1 cellular context compared by ENCODE assay signal in genomic region chr5:158435161-158435616, GRCh38.
TF ChIP-seq lines count a peak whose summit lies in the region.

No MANE protein-coding gene starts in this region.

TF ChIP-seq in GM12878, 131 proteins besides CTCF, POLR2A, EP300 and RAD21 (continued from another document and continues in another):
- TF ChIP-seq ZBTB11 (CRISPR knock-in tag; IDR thresholded peaks at IDR 0.05) (no peak), KAT2A (conservative IDR thresholded peaks at IDR 0.05; ENCODE audit: control insufficient read depth, low read depth, low read length) (no peak), ZBTB4 (CRISPR knock-in tag; IDR thresholded peaks at IDR 0.05) (no peak), CHD1 (IDR thresholded peaks at IDR 0.05; ENCODE audit: low read depth, low read length) (no peak), RB1 (IDR thresholded peaks at IDR 0.05; ENCODE audit: borderline replicate concordance) (no peak), MYB (IDR thresholded peaks at IDR 0.05; ENCODE audit: borderline replicate concordance, low read depth, low read length) (no peak), BRCA1 (IDR thresholded peaks at IDR 0.05; ENCODE audit: low read depth, low read length) (no peak), BHLHE40 (IDR thresholded peaks at IDR 0.05; ENCODE audit: borderline replicate concordance in 1 of 2, low read depth in 2 of 2, low read length in 1 of 2) (peak in 1 of 2 experiments; percentile 27; a peak in 1 of 4 replicates), IKZF1 (conservative IDR thresholded peaks at IDR 0.05) (peak; percentile 65), ETV6 (conservative IDR thresholded peaks at IDR 0.05 in 1 of 2, IDR thresholded peaks at IDR 0.05 in 1 of 2; ENCODE audit: borderline replicate concordance in 1 of 2, low read depth in 1 of 2) (no peak), RBBP5 (conservative IDR thresholded peaks at IDR 0.05) (no peak), ZNF207 (IDR thresholded peaks at IDR 0.05; ENCODE audit: borderline replicate concordance) (no peak), MEF2B (IDR thresholded peaks at IDR 0.05; ENCODE audit: partially characterized antibody, poor library complexity, severe bottlenecking) (no peak), SRF (IDR thresholded peaks at IDR 0.05; ENCODE audit: low read depth in 2 of 2, low read length in 2 of 2) (no peak), STAT1 (conservative IDR thresholded peaks at IDR 0.05) (no peak), SIN3A (IDR thresholded peaks at IDR 0.05; ENCODE audit: low read depth, low read length) (no peak), CEBPB (IDR thresholded peaks at IDR 0.05; ENCODE audit: borderline replicate concordance in 1 of 2, low read depth in 2 of 2, low read length in 2 of 2) (no peak), STAT3 (IDR thresholded peaks at IDR 0.05; ENCODE audit: low read depth, low read length) (no peak), NR2F1 (conservative IDR thresholded peaks at IDR 0.05) (no peak), PML (IDR thresholded peaks at IDR 0.05; ENCODE audit: low read length) (no peak), ESRRA (IDR thresholded peaks at IDR 0.05; ENCODE audit: low read length) (no peak), MTA2 (IDR thresholded peaks at IDR 0.05; ENCODE audit: low read depth) (peak; percentile 45), E4F1 (IDR thresholded peaks at IDR 0.05; ENCODE audit: borderline replicate concordance, partially characterized antibody) (no peak), BMI1 (IDR thresholded peaks at IDR 0.05; ENCODE audit: borderline replicate concordance) (no peak), RFX5 (IDR thresholded peaks at IDR 0.05; ENCODE audit: low read depth, low read length) (no peak), NBN (IDR thresholded peaks at IDR 0.05) (peak; percentile 31; the same call in 1 of the 2 replicates)
- TF ChIP-seq, protein P1, sequence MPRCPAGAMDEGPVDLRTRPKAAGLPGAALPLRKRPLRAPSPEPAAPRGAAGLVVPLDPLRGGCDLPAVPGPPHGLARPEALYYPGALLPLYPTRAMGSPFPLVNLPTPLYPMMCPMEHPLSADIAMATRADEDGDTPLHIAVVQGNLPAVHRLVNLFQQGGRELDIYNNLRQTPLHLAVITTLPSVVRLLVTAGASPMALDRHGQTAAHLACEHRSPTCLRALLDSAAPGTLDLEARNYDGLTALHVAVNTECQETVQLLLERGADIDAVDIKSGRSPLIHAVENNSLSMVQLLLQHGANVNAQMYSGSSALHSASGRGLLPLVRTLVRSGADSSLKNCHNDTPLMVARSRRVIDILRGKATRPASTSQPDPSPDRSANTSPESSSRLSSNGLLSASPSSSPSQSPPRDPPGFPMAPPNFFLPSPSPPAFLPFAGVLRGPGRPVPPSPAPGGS (IDR thresholded peaks at IDR 0.05; ENCODE audit: borderline replicate concordance, insufficient read depth, low read depth, low read length, poor library complexity, severe bottlenecking), result no peak
- TF ChIP-seq, protein P2, sequence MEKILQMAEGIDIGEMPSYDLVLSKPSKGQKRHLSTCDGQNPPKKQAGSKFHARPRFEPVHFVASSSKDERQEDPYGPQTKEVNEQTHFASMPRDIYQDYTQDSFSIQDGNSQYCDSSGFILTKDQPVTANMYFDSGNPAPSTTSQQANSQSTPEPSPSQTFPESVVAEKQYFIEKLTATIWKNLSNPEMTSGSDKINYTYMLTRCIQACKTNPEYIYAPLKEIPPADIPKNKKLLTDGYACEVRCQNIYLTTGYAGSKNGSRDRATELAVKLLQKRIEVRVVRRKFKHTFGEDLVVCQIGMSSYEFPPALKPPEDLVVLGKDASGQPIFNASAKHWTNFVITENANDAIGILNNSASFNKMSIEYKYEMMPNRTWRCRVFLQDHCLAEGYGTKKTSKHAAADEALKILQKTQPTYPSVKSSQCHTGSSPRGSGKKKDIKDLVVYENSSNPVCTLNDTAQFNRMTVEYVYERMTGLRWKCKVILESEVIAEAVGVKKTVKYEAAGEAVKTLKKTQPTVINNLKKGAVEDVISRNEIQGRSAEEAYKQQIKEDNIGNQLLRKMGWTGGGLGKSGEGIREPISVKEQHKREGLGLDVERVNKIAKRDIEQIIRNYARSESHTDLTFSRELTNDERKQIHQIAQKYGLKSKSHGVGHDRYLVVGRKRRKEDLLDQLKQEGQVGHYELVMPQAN (conservative IDR thresholded peaks at IDR 0.05), result no peak
- TF ChIP-seq, protein P3, sequence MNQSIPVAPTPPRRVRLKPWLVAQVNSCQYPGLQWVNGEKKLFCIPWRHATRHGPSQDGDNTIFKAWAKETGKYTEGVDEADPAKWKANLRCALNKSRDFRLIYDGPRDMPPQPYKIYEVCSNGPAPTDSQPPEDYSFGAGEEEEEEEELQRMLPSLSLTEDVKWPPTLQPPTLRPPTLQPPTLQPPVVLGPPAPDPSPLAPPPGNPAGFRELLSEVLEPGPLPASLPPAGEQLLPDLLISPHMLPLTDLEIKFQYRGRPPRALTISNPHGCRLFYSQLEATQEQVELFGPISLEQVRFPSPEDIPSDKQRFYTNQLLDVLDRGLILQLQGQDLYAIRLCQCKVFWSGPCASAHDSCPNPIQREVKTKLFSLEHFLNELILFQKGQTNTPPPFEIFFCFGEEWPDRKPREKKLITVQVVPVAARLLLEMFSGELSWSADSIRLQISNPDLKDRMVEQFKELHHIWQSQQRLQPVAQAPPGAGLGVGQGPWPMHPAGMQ (IDR thresholded peaks at IDR 0.05; ENCODE audit: borderline replicate concordance), result no peak
- TF ChIP-seq, protein P4, sequence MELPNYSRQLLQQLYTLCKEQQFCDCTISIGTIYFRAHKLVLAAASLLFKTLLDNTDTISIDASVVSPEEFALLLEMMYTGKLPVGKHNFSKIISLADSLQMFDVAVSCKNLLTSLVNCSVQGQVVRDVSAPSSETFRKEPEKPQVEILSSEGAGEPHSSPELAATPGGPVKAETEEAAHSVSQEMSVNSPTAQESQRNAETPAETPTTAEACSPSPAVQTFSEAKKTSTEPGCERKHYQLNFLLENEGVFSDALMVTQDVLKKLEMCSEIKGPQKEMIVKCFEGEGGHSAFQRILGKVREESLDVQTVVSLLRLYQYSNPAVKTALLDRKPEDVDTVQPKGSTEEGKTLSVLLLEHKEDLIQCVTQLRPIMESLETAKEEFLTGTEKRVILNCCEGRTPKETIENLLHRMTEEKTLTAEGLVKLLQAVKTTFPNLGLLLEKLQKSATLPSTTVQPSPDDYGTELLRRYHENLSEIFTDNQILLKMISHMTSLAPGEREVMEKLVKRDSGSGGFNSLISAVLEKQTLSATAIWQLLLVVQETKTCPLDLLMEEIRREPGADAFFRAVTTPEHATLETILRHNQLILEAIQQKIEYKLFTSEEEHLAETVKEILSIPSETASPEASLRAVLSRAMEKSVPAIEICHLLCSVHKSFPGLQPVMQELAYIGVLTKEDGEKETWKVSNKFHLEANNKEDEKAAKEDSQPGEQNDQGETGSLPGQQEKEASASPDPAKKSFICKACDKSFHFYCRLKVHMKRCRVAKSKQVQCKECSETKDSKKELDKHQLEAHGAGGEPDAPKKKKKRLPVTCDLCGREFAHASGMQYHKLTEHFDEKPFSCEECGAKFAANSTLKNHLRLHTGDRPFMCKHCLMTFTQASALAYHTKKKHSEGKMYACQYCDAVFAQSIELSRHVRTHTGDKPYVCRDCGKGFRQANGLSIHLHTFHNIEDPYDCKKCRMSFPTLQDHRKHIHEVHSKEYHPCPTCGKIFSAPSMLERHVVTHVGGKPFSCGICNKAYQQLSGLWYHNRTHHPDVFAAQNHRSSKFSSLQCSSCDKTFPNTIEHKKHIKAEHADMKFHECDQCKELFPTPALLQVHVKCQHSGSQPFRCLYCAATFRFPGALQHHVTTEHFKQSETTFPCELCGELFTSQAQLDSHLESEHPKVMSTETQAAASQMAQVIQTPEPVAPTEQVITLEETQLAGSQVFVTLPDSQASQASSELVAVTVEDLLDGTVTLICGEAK (IDR thresholded peaks at IDR 0.05; ENCODE audit: borderline replicate concordance), result no peak
- TF ChIP-seq, protein P5, sequence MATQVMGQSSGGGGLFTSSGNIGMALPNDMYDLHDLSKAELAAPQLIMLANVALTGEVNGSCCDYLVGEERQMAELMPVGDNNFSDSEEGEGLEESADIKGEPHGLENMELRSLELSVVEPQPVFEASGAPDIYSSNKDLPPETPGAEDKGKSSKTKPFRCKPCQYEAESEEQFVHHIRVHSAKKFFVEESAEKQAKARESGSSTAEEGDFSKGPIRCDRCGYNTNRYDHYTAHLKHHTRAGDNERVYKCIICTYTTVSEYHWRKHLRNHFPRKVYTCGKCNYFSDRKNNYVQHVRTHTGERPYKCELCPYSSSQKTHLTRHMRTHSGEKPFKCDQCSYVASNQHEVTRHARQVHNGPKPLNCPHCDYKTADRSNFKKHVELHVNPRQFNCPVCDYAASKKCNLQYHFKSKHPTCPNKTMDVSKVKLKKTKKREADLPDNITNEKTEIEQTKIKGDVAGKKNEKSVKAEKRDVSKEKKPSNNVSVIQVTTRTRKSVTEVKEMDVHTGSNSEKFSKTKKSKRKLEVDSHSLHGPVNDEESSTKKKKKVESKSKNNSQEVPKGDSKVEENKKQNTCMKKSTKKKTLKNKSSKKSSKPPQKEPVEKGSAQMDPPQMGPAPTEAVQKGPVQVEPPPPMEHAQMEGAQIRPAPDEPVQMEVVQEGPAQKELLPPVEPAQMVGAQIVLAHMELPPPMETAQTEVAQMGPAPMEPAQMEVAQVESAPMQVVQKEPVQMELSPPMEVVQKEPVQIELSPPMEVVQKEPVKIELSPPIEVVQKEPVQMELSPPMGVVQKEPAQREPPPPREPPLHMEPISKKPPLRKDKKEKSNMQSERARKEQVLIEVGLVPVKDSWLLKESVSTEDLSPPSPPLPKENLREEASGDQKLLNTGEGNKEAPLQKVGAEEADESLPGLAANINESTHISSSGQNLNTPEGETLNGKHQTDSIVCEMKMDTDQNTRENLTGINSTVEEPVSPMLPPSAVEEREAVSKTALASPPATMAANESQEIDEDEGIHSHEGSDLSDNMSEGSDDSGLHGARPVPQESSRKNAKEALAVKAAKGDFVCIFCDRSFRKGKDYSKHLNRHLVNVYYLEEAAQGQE (IDR thresholded peaks at IDR 0.05; ENCODE audit: low read depth, low read length), result no peak
- TF ChIP-seq, protein P6, sequence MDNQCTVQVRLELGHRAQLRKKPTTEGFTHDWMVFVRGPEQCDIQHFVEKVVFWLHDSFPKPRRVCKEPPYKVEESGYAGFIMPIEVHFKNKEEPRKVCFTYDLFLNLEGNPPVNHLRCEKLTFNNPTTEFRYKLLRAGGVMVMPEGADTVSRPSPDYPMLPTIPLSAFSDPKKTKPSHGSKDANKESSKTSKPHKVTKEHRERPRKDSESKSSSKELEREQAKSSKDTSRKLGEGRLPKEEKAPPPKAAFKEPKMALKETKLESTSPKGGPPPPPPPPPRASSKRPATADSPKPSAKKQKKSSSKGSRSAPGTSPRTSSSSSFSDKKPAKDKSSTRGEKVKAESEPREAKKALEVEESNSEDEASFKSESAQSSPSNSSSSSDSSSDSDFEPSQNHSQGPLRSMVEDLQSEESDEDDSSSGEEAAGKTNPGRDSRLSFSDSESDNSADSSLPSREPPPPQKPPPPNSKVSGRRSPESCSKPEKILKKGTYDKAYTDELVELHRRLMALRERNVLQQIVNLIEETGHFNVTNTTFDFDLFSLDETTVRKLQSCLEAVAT (IDR thresholded peaks at IDR 0.05), result peak; percentile 47; the same call in 1 of the 2 replicates
